ENCODE assay signal across 17 cellular contexts in the genomic region with DNA sequence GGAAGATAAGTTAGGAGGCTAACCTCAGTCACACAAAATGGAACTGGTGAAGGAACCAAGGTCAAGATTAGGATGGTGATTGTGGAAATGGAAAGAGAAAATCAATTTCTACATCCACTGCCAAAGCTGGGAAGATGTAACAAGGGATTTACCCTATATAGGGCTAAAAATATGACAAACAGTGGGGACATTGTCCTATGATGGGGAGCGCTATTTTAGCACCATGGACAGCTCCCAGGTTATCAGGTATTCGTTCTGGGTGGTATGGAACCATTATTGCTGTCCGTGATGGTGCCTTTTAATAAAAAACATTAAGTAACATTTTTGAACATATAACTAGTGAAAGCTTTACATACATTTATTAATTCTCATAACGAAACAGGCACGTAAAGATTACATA.
DNase-seq lines count a peak whose midpoint lies in the region; ATAC-seq and TF ChIP-seq lines count a peak whose summit lies in the region.
"Had no signal": no experiment of that assay in that cellular context is flagged by ENCODE, and none has a peak within 500 bp of the region (broad histone marks: within the 10 kb centered on the region; RNA-seq: fewer than 3 reads in every experiment).

No MANE protein-coding gene starts in this region.

- peaks cover 9% of the 10 kb centered on the region for H3K4me1 Mint-ChIP-seq in MCF 10A (ENCODE audit: insufficient read depth, unreplicated experiment)
- no peaks in the 10 kb centered on the region for H3K4me1 Mint-ChIP-seq in glutamatergic neuron (ENCODE audit: low read depth, unreplicated experiment)

- H3K4me1 ChIP-seq in breast epithelium (no peaks in the 10 kb centered on the region), PC-3 (ENCODE audit: insufficient read depth, low read length) (no peaks in the 10 kb centered on the region), neuronal stem cell (ENCODE audit: control insufficient read depth in 2 of 2, insufficient read depth in 1 of 2, low read depth in 1 of 2, low read length in 2 of 2) (no peaks in the 10 kb centered on the region)
- H3K4me1 ChIP-seq: Caco-2, foreskin keratinocyte had no signal

- BruUV-seq in MCF 10A (replicated peaks; lab: Mats Ljungman, UMichigan) (no TSS peak), PC-3 (replicated peaks; lab: Mats Ljungman, UMichigan) (no TSS peak)

- H3K27me3 Mint-ChIP-seq in MCF 10A (ENCODE audit: insufficient read depth, unreplicated experiment), result peaks cover 27% of the 10 kb centered on the region
- peaks cover 2% of the 10 kb centered on the region for H3K27me3 Mint-ChIP-seq in glutamatergic neuron (ENCODE audit: unreplicated experiment)

- no peak overlapping the region for H3K4me2 ChIP-seq in PC-3 (ENCODE audit: low read length)
- no peak overlapping the region for H3K4me2 ChIP-seq in neuronal stem cell (ENCODE audit: insufficient read depth, low read length, poor library complexity, severe bottlenecking)

- no peaks in the 10 kb centered on the region for H3K79me1 ChIP-seq in neuronal stem cell (ENCODE audit: low read depth, low read length)

- no peak overlapping the region for H3K4ac ChIP-seq in neuronal stem cell (ENCODE audit: low read length)

- WGBS in neuronal stem cell (ENCODE audit: extremely low coverage in 2 of 2, insufficient read length in 2 of 2, insufficient replicate concordance in 1 of 2), 2 donors, result no CpG with 5 or more reads among the region's 5 CpGs

- no peaks in the 10 kb centered on the region for H3K9me2 ChIP-seq in PC-3 (replicated peaks; ENCODE audit: low read length)

- no peaks in the 10 kb centered on the region for H3K9me3 ChIP-seq in breast epithelium
- no peaks in the 10 kb centered on the region for H3K9me3 ChIP-seq in PC-3 (ENCODE audit: low read length)
- no peaks in the 10 kb centered on the region for H3K9me3 ChIP-seq in neuronal stem cell (replicated peaks in 1 of 2; ENCODE audit: control insufficient read depth in 2 of 2, insufficient read depth in 1 of 2, low read depth in 1 of 2, low read length in 2 of 2)
- H3K9me3 ChIP-seq: Caco-2 had no signal

- POLR2A ChIA-PET in MCF 10A (lab: Yijun Ruan, JAX), result no interaction called here
- POLR2A ChIA-PET in PC-3 (lab: Charles Lee; ENCODE audit: unreplicated experiment), result no interaction called here

- H3K4me3 Mint-ChIP-seq in MCF 10A (ENCODE audit: unreplicated experiment) (no peak overlapping the region), glutamatergic neuron (ENCODE audit: unreplicated experiment) (no peak overlapping the region)
- H3K4me3 Mint-ChIP-seq: brain; immature natural killer cell; stimulated activated naive CD8-positive, alpha-beta T cell treated with anti-CD3 and anti-CD28 coated beads, Interleukin-15, Interleukin-2, amounts not matched to agents 100 ng/mL and 50 ng/mL, for 24 hours; T-helper 2 cell treated with Interferon-gamma antibody and Interleukin-4, amounts not matched to agents 5 μg/mL and 100 μg/mL, for 36 hours had no signal

- no peak overlapping the region for H3K14ac ChIP-seq in neuronal stem cell (ENCODE audit: low read length)

- H3K79me2 ChIP-seq in PC-3 (ENCODE audit: low read length), result no peaks in the 10 kb centered on the region

- intact Hi-C loops in MCF 10A (cut with micrococcal nuclease) (no loop called here), breast epithelium (cut with DNase I; ENCODE audit: low total_unique reads) (loop anchor here (2.0 kb wide), 1 partner anchor 49 kb away; no protein-coding TSS in a partner anchor), PC-3 (cut with micrococcal nuclease) (loop anchor here (10.0 kb wide), 1 partner anchor 335 kb away; no protein-coding TSS in a partner anchor)

- no peak overlapping the region for H2BK120ac ChIP-seq in neuronal stem cell (ENCODE audit: low read depth, low read length)

- no peaks in the 10 kb centered on the region for H3K27me3 ChIP-seq in breast epithelium
- peaks cover 20% of the 10 kb centered on the region for H3K27me3 ChIP-seq in PC-3 (ENCODE audit: low read length)
- H3K27me3 ChIP-seq in neuronal stem cell (ENCODE audit: control insufficient read depth in 3 of 3, insufficient read depth in 3 of 3, low read depth in 1 of 3, low read length in 3 of 3), result peaks cover 0 to 15% (median 5%) of the 10 kb centered on the region in 3 experiments

- TF ChIP-seq CTCF in MCF 10A (IDR thresholded peaks at IDR 0.05; ENCODE audit: unreplicated experiment), result no peak
- no peak for TF ChIP-seq CTCF in breast epithelium (IDR thresholded peaks at IDR 0.05)
- no peak for TF ChIP-seq CTCF in PC-3 (conservative IDR thresholded peaks at IDR 0.05; ENCODE audit: low read depth, low read length)
- no peak for TF ChIP-seq CTCF in glutamatergic neuron (IDR thresholded peaks at IDR 0.05; ENCODE audit: partially characterized antibody, unreplicated experiment)

- no peak overlapping the region for H3K27ac ChIP-seq in breast epithelium
- H3K27ac ChIP-seq in PC-3 (ENCODE audit: low read length), result no peak overlapping the region
- H3K27ac ChIP-seq in neuronal stem cell (replicated peaks; ENCODE audit: low read length), result no peak overlapping the region
- H3K27ac ChIP-seq: foreskin keratinocyte had no signal

- TF ChIP-seq POLR2A in breast epithelium (IDR thresholded peaks at IDR 0.05), result no peak

- CTCF ChIA-PET in MCF 10A (lab: Yijun Ruan, JAX), result no interaction called here
- CTCF ChIA-PET in PC-3 (lab: Charles Lee), result interaction anchor here (0.7 kb wide), 1 partner anchor 51 kb away, joined by 3 read pairs; no protein-coding TSS in a partner anchor

- H3K36me3 Mint-ChIP-seq in MCF 10A (ENCODE audit: insufficient read depth, unreplicated experiment) (no peaks in the 10 kb centered on the region), glutamatergic neuron (ENCODE audit: unreplicated experiment) (no peaks in the 10 kb centered on the region)
- H3K36me3 Mint-ChIP-seq: brain, immature natural killer cell had no signal

- no peak overlapping the region for H3K23ac ChIP-seq in neuronal stem cell (ENCODE audit: low read depth, low read length, poor library complexity)

- no peak overlapping the region for H4K91ac ChIP-seq in neuronal stem cell (ENCODE audit: low read depth, low read length, poor library complexity)

- no peak overlapping the region for H2BK5ac ChIP-seq in neuronal stem cell (ENCODE audit: low read length)

- no peaks in the 10 kb centered on the region for H3K9me3 Mint-ChIP-seq in MCF 10A (ENCODE audit: unreplicated experiment)
- H3K9me3 Mint-ChIP-seq in glutamatergic neuron (ENCODE audit: unreplicated experiment), result no peaks in the 10 kb centered on the region
- H3K9me3 Mint-ChIP-seq: stimulated activated naive CD8-positive, alpha-beta T cell treated with anti-CD3 and anti-CD28 coated beads, Interleukin-15, Interleukin-2, amounts not matched to agents 100 ng/mL and 50 ng/mL, for 24 hours; T-helper 2 cell treated with Interferon-gamma antibody and Interleukin-4, amounts not matched to agents 5 μg/mL and 100 μg/mL, for 36 hours had no signal

- H3K9ac ChIP-seq in PC-3 (ENCODE audit: low read length) (no peak overlapping the region), neuronal stem cell (ENCODE audit: low read depth, low read length, poor library complexity) (no peak overlapping the region)

- H3K27ac Mint-ChIP-seq in MCF 10A (ENCODE audit: low read depth, unreplicated experiment) (no peak overlapping the region), glutamatergic neuron (ENCODE audit: unreplicated experiment) (no peak overlapping the region)
- H3K27ac Mint-ChIP-seq: brain; immature natural killer cell; stimulated activated naive CD8-positive, alpha-beta T cell treated with anti-CD3 and anti-CD28 coated beads, Interleukin-15, Interleukin-2, amounts not matched to agents 100 ng/mL and 50 ng/mL, for 24 hours; T-helper 2 cell treated with Interferon-gamma antibody and Interleukin-4, amounts not matched to agents 5 μg/mL and 100 μg/mL, for 36 hours had no signal

- no peak for ATAC-seq in PC-3
- ATAC-seq in HG03439 (IDR thresholded peaks at IDR 0.05; ENCODE audit: unreplicated experiment), result no peak
- ATAC-seq: foreskin keratinocyte had no signal

- H4K20me1 ChIP-seq in PC-3 (ENCODE audit: low read length), result 0 out of 2 replicates have a peak, but pooled peaks cover 3% of the 10 kb centered on the region

- no peak overlapping the region for H2BK12ac ChIP-seq in neuronal stem cell (ENCODE audit: low read length)

- H2BK15ac ChIP-seq in neuronal stem cell (ENCODE audit: low read length), result no peak overlapping the region

- peak; percentile 50 for DNase-seq in MCF 10A (ENCODE audit: unreplicated experiment)
- no peak for DNase-seq in breast epithelium (ENCODE audit: low spot score in 2 of 2)
- DNase-seq in PC-3, result peak; percentile 39
- DNase-seq in dermis blood vessel endothelial cell, result peak; percentile 40
- peak; percentile 48 for DNase-seq in neuronal stem cell (ENCODE audit: low spot score)
- no peak for DNase-seq in glutamatergic neuron
- no peak for DNase-seq in SHP77 treated with DMSO at 0.1 percent for 48 hours (lab: John Stamatoyannopoulos, UW)
- DNase-seq: activated effector memory CD4-positive, alpha-beta T cell treated with Interleukin-2 at 50 U/mL for 16 hours; effector CD4-positive, alpha-beta T cell; foreskin keratinocyte; immature natural killer cell; occipital lobe had no signal

- H3K4me3 ChIP-seq in breast epithelium, result no peak overlapping the region
- no peak overlapping the region for H3K4me3 ChIP-seq in PC-3 (ENCODE audit: low read length)
- H3K4me3 ChIP-seq in neuronal stem cell (ENCODE audit: low read length in 2 of 2), result no peak overlapping the region

- H3F3A ChIP-seq in PC-3 (ENCODE audit: low read length, unreplicated experiment), result no peaks in the 10 kb centered on the region

- H2AK5ac ChIP-seq in neuronal stem cell (ENCODE audit: low read depth, low read length), result no peak overlapping the region

- H3K36me3 ChIP-seq in breast epithelium, result no peaks in the 10 kb centered on the region
- no peaks in the 10 kb centered on the region for H3K36me3 ChIP-seq in PC-3 (ENCODE audit: low read depth, low read length)
- no peaks in the 10 kb centered on the region for H3K36me3 ChIP-seq in neuronal stem cell (replicated peaks in 1 of 2; ENCODE audit: control insufficient read depth in 2 of 2, insufficient read depth in 2 of 2, low read length in 2 of 2)

- H4K8ac ChIP-seq in neuronal stem cell (ENCODE audit: low read depth, low read length), result no peak overlapping the region

- no peak overlapping the region for H3K18ac ChIP-seq in neuronal stem cell (ENCODE audit: low read length)

- H2AFZ ChIP-seq in PC-3 (ENCODE audit: low read length) (no peak overlapping the region), neuronal stem cell (ENCODE audit: low read length) (no peak overlapping the region)

Comparison
In these comparisons a context has a peak if more than half of its experiments do, and no peak if none do; other contexts are left out.
1. DNase-seq: peak in MCF 10A (single experiment), PC-3 (single experiment), dermis blood vessel endothelial cell (single experiment) and neuronal stem cell (single experiment); none in breast epithelium (0 of 2), glutamatergic neuron (single experiment) and SHP77 treated with DMSO at 0.1 percent for 48 hours (single experiment).